ENCODE assay signal across 8 cellular contexts in genomic region chr13:31160857-31161582, GRCh38. TPM values are rescaled to one million over a fixed set of nuclear protein-coding genes. Genes with fewer than 3 reads are reported as not detected.
A peak's percentile ranks its signal among the peaks of the same experiment; 100 is the strongest.
DNase-seq lines count a peak whose midpoint lies in the region; ATAC-seq and TF ChIP-seq lines count a peak whose summit lies in the region.

No MANE protein-coding gene starts in this region.

- H3K4me3 ChIP-seq in skin epidermis = peak overlapping the region; percentile 68 to 95 (median 89)

- peak; percentile 18 for ATAC-seq in GM21515 (IDR thresholded peaks at IDR 0.05; ENCODE audit: unreplicated experiment)
- no peak for ATAC-seq in HG03442 (IDR thresholded peaks at IDR 0.05; ENCODE audit: unreplicated experiment)

- H3K4me3 Mint-ChIP-seq in Calu3 (ENCODE audit: low read depth, unreplicated experiment) (peak overlapping the region; percentile 93), MCF 10A (ENCODE audit: unreplicated experiment) (peak overlapping the region; percentile 97)

- intact Hi-C loops in Calu3 (cut with micrococcal nuclease; ENCODE audit: unreplicated experiment) = no loop called here
- intact Hi-C loops in MCF 10A (cut with micrococcal nuclease) = loop anchor here (1.0 to 2.0 kb wide), 2 partner anchors 39 to 114 kb away; no protein-coding TSS in a partner anchor

- H3K36me3 Mint-ChIP-seq in Calu3 (ENCODE audit: insufficient read depth, unreplicated experiment) = peaks cover 49% of the 10 kb centered on the region
- H3K36me3 Mint-ChIP-seq in MCF 10A (ENCODE audit: insufficient read depth, unreplicated experiment) = peaks cover 33% of the 10 kb centered on the region

- H3K27ac Mint-ChIP-seq in Calu3 (ENCODE audit: unreplicated experiment) = peak overlapping the region; percentile 90
- H3K27ac Mint-ChIP-seq in MCF 10A (ENCODE audit: low read depth, unreplicated experiment) = peak overlapping the region; percentile 97

- peak overlapping the region; percentile 74 for H3K27ac ChIP-seq in KOPT-K1 (ENCODE audit: low read depth, low read length, poor library complexity, severe bottlenecking)
- peak overlapping the region; percentile 52 to 97 (median 90) for H3K27ac ChIP-seq in skin epidermis

- H3K27me3 Mint-ChIP-seq in Calu3 (ENCODE audit: unreplicated experiment) = no peaks in the 10 kb centered on the region
- no peaks in the 10 kb centered on the region for H3K27me3 Mint-ChIP-seq in MCF 10A (ENCODE audit: insufficient read depth, unreplicated experiment)

- no peaks in the 10 kb centered on the region for H3K9me3 ChIP-seq in KOPT-K1 (ENCODE audit: insufficient read depth, low read length, poor library complexity, severe bottlenecking)

- CTCF ChIA-PET in Calu3 (lab: Charles Lee) = interaction anchor here (1.1 kb wide), 1 partner anchor 39 kb away, joined by 4 read pairs; the partner anchor contains the start of gene B3GLCT
- CTCF ChIA-PET in MCF 10A (lab: Yijun Ruan, JAX) = interaction anchor here (0.6 to 1.3 kb wide), 7 partner anchors 10 to 263 kb away, joined by 3 read pairs; no protein-coding TSS in a partner anchor

- no peaks in the 10 kb centered on the region for H3K4me1 Mint-ChIP-seq in Calu3 (ENCODE audit: low read depth, unreplicated experiment)
- peaks cover 32% of the 10 kb centered on the region for H3K4me1 Mint-ChIP-seq in MCF 10A (ENCODE audit: insufficient read depth, unreplicated experiment)

- DNase-seq in Calu3 (peak; percentile 20), UCSD-AML1 (lab: John Stamatoyannopoulos, UW; ENCODE audit: unreplicated experiment) (peak; percentile 78), MCF 10A (ENCODE audit: unreplicated experiment) (peak; percentile 61), iPS-NIHi7 (ENCODE audit: extremely low spot score) (peak; percentile 46)

- no peaks in the 10 kb centered on the region for H3K9me3 Mint-ChIP-seq in Calu3 (ENCODE audit: low read depth, unreplicated experiment)
- H3K9me3 Mint-ChIP-seq in MCF 10A (ENCODE audit: unreplicated experiment) = no peaks in the 10 kb centered on the region

- POLR2A ChIA-PET in MCF 10A (lab: Yijun Ruan, JAX) = interaction anchor here (0.7 to 4.2 kb wide), 16 partner anchors 9 to 661 kb away, joined by 3 to 46 read pairs (median 6); partner anchors contain the start of gene B3GLCT

- BruUV-seq in Calu3 (replicated peaks; lab: Mats Ljungman, UMichigan) (no TSS peak), MCF 10A (replicated peaks; lab: Mats Ljungman, UMichigan) (no TSS peak)

- no peak for TF ChIP-seq CTCF in Calu3 (IDR thresholded peaks at IDR 0.05; ENCODE audit: unreplicated experiment)
- TF ChIP-seq CTCF in MCF 10A (IDR thresholded peaks at IDR 0.05; ENCODE audit: unreplicated experiment) = no peak

- peaks cover 35% of the 10 kb centered on the region for H3K36me3 ChIP-seq in KOPT-K1 (ENCODE audit: insufficient read depth, low read length)

RNA-seq across cellular contexts. Expression of gene HSPH1, which starts 0.7 kb away (rescaled TPM):
- 186 and 216 TPM in 2 replicates for total RNA-seq in Calu3 (2022)
- 67.8 and 71.8 TPM in 2 replicates for total RNA-seq in MCF 10A (2022)

RNA-seq across cellular contexts. Expression of gene B3GLCT, which starts 38.8 kb away (rescaled TPM):
- total RNA-seq in Calu3 (2022) = 5.1 and 5.8 TPM in 2 replicates
- total RNA-seq in MCF 10A (2022) = 1.7 and 1.9 TPM in 2 replicates

Comparison
In these comparisons a context has a peak if more than half of its experiments do, and no peak if none do; other contexts are left out.
1. DNase-seq: peak in every context shown above with its lines; median percentile 78 in UCSD-AML1; 61 in MCF 10A; 46 in iPS-NIHi7; 20 in Calu3.